ENCODE assay signal across 19 cellular contexts in the genomic region with DNA sequence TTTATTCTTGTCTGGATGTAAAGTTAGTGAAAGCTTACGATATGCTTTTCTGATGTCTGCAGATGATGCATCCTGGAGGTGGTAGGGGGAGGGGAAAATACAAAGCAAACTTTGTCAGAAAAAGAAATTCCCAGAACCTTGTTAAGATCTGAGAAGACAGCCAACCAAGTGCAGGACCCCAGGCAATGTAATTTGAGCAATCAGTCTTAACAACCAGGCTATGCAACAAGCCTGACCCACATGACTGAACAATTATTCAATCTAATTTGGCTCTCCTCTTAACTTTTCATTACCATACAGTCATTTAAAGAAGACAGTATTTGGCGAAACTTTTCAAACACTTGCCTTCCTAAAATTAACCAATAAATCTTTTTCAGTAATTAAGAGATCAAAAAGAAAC.
DNase-seq lines count a peak whose midpoint lies in the region; ATAC-seq, FAIRE-seq and TF ChIP-seq lines count a peak whose summit lies in the region.
"Had no signal": no experiment of that assay in that cellular context is flagged by ENCODE, and none has a peak within 500 bp of the region (broad histone marks: within the 10 kb centered on the region; RNA-seq: fewer than 3 reads in every experiment).

No MANE protein-coding gene starts in this region.

- H3K27ac ChIP-seq in SK-N-MC (no peak overlapping the region), hepatocyte (no peak overlapping the region)
- H3K27ac ChIP-seq: cardiac muscle cell, testis had no signal

- peak; percentile 40 for FAIRE-seq in HTR-8/SVneo (lab: Jason Lieb, UNC)

- ATAC-seq in GM19035 (IDR thresholded peaks at IDR 0.05; ENCODE audit: unreplicated experiment) = no peak
- ATAC-seq: activated CD8-positive, alpha-beta T cell treated with anti-CD3 and anti-CD28 coated beads for 36 hours; activated T-cell treated with anti-CD3 and anti-CD28 coated beads, Interleukin-2, amount 50 U/mL, for 72 hours; esophagus mucosa; Right ventricle myocardium inferior; T-helper 17 cell had no signal

- H3K27me3 ChIP-seq in hepatocyte = no peaks in the 10 kb centered on the region
- H3K27me3 ChIP-seq: cardiac muscle cell, testis had no signal

- no peaks in the 10 kb centered on the region for H3K9me2 ChIP-seq in hepatocyte (replicated peaks; ENCODE audit: insufficient read depth)

- H3K36me3 ChIP-seq in SK-N-MC (ENCODE audit: insufficient read depth, low read length) (no peaks in the 10 kb centered on the region), hepatocyte (replicated peaks; ENCODE audit: insufficient read depth, low read depth) (no peaks in the 10 kb centered on the region)
- H3K36me3 ChIP-seq: cardiac muscle cell had no signal

- no peak for TF ChIP-seq CTCF in hepatocyte (IDR thresholded peaks at IDR 0.05; ENCODE audit: poor library complexity)
- TF ChIP-seq CTCF in retinal pigment epithelial cell (conservative IDR thresholded peaks at IDR 0.05; ENCODE audit: low read depth, low read length) = no peak

- WGBS in hepatocyte (ENCODE audit: low lambda C conversion rate, missing lambda C conversion rate) = 56% methylated on average over 2 of the region's 2 CpGs

- H3K4me2 ChIP-seq in hepatocyte = peak overlapping the region; percentile 22

- H4K20me1 ChIP-seq in hepatocyte (ENCODE audit: insufficient read depth, poor library complexity, severe bottlenecking) = no peaks in the 10 kb centered on the region

- no peak overlapping the region for H3K9ac ChIP-seq in SK-N-MC (ENCODE audit: insufficient read length)

- H3K4me1 ChIP-seq in hepatocyte (ENCODE audit: insufficient read depth) = peaks cover 16% of the 10 kb centered on the region
- H3K4me1 ChIP-seq: testis had no signal

- no peak overlapping the region for H2AFZ ChIP-seq in hepatocyte

- H3K4me3 ChIP-seq in SK-N-MC (0 out of 2 replicates have a peak overlapping the region, but pooled peaks have one; percentile 25), hepatocyte (no peak overlapping the region), retinal pigment epithelial cell (ENCODE audit: low read length) (peak overlapping the region; percentile 51)
- H3K4me3 ChIP-seq: cardiac muscle cell, testis had no signal

- no peak for DNase-seq in HTR-8/SVneo (ENCODE audit: insufficient read length, low spot score)
- no peak for DNase-seq in SK-N-MC (ENCODE audit: low read depth, low spot score)
- DNase-seq in hepatocyte (ENCODE audit: low spot score) = no peak
- DNase-seq in retinal pigment epithelial cell (ENCODE audit: low read depth) = peak; percentile 66
- DNase-seq in stimulated activated CD4-positive, alpha-beta T cell treated with anti-CD3 and anti-CD28 coated beads, Interleukin-12 subunit alpha, Interleukin-12 subunit beta, amount 100 ng/mL, for 4 hours = no peak
- DNase-seq in NCI-H2081 treated with DMSO at 0.1 percent for 48 hours (lab: John Stamatoyannopoulos, UW) = no peak
- DNase-seq: activated CD8-positive, alpha-beta T cell treated with anti-CD3 and anti-CD28 coated beads for 36 hours; activated naive CD8-positive, alpha-beta T cell treated with anti-CD3 and anti-CD28 coated beads for 36 hours; activated T-cell treated with anti-CD3 and anti-CD28 coated beads, Interleukin-2, amount 50 U/mL, for 72 hours; Karpas-422; NCI-H1417 treated with DMSO at 0.1 percent for 48 hours; NCI-H345; nephron progenitor cell; T-helper 17 cell; testis had no signal

- peaks cover 20% of the 10 kb centered on the region for H3K79me2 ChIP-seq in hepatocyte

- H3K9me3 ChIP-seq in SK-N-MC (ENCODE audit: low read depth, low read length) = no peaks in the 10 kb centered on the region
- H3K9me3 ChIP-seq in hepatocyte (ENCODE audit: low read depth) = no peaks in the 10 kb centered on the region
- H3K9me3 ChIP-seq: testis had no signal
